ENCODE assay signal across 9 cellular contexts in the genomic region with DNA sequence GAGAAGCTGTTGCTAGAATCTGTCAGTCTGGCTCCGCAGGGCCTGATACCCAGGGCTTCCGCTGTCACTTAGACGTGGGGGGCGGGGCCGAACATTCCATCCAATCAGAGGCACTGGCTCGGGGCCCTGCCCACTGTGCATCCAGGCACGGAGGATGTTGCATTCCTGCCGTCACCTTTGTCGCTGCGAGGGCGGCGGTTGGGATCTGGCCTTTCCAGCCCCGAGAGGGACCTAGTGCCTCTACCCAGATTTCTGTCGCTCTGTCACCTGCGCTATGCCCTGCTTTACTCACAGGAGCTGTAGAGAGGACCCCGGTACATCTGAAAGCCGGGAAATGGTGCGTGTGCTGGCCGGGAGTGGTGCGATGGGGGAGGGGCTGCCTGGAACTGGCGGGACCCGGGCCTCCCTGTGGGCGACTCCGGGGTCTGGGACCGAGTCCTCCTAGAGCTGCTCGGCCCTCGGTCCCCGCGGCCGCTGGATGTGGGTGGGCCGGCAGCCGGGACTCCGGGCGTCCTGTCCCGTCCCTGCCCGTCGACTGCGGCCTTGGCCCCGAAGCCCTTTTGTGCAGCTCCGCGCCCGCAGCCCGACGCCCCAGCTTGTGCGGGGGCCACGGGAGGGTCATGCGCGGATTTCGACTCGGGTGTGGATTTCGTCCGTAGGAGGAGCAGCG. TPM values are rescaled to one million over a fixed set of nuclear protein-coding genes. Genes with fewer than 3 reads are reported as not detected.
DNase-seq lines count a peak whose midpoint lies in the region; ATAC-seq and TF ChIP-seq lines count a peak whose summit lies in the region.
"Had no signal": no experiment of that assay in that cellular context is flagged by ENCODE, and none has a peak within 500 bp of the region (broad histone marks: within the 10 kb centered on the region; RNA-seq: fewer than 3 reads in every experiment).

A gene (plus strand): TSS at position 133 of the 670 bp plus-strand sequence. CDS start 142 bp downstream, at position 275.

- H3K36me3 ChIP-seq in neutrophil (no peaks in the 10 kb centered on the region), stomach (peaks cover 0 to 8% (median 2%) of the 10 kb centered on the region in 4 donors)

- DNase-seq in NCI-H1436 (lab: John Stamatoyannopoulos, UW) (peak; percentile 2), NCI-H1436 treated with DMSO at 0.1 percent for 48 hours (lab: John Stamatoyannopoulos, UW) (no peak), HS-5 (ENCODE audit: low read depth) (peak; percentile 24), RWPE1 (ENCODE audit: low spot score) (peak; percentile 62), activated gamma-delta T cell treated with Interleukin-2 at 50 U/mL for 16 hours (peak; percentile 84), foreskin keratinocyte (peak in 1 of 2 donors; percentile 32), stomach (peak; percentile 91)

- intact Hi-C loops in stomach (cut with DNase I; ENCODE audit: low total_unique reads): no loop called here

- ATAC-seq in foreskin keratinocyte: peak; percentile 27

- no peak for TF ChIP-seq EP300 in stomach (IDR thresholded peaks at IDR 0.05)

- no peak within 1 kb of the TSS for H3K27ac ChIP-seq in RWPE1
- H3K27ac ChIP-seq in foreskin keratinocyte: no peak within 1 kb of the TSS
- H3K27ac ChIP-seq in neutrophil: peak within 1 kb of the TSS; percentile 77
- peak within 1 kb of the TSS; percentile 29 to 81 (median 73) for H3K27ac ChIP-seq in stomach
- H3K27ac ChIP-seq: 22Rv1 had no signal

- WGBS in stomach, 5 donors: 0 to 4% (median 1%) methylated on average over 9 to 53 of the region's 53 CpGs

- no peak for TF ChIP-seq POLR2A in stomach (IDR thresholded peaks at IDR 0.05)

- H3K27me3 ChIP-seq in foreskin keratinocyte: peaks cover 12% of the 10 kb centered on the region
- no peaks in the 10 kb centered on the region for H3K27me3 ChIP-seq in neutrophil
- H3K27me3 ChIP-seq in stomach: no peaks in the 10 kb centered on the region

- TF ChIP-seq CTCF in RWPE1 (conservative IDR thresholded peaks at IDR 0.05; ENCODE audit: low read depth): no peak
- no peak for TF ChIP-seq CTCF in foreskin keratinocyte (conservative IDR thresholded peaks at IDR 0.05)
- TF ChIP-seq CTCF in neutrophil (IDR thresholded peaks at IDR 0.05): no peak
- TF ChIP-seq CTCF in stomach (IDR thresholded peaks at IDR 0.05): no peak

- H3K4me3 ChIP-seq in neutrophil (ENCODE audit: low read depth in 1 of 2, low read length in 1 of 2): peak within 1 kb of the TSS; percentile 63 to 75
- peak within 1 kb of the TSS; percentile 59 to 72 (median 68) for H3K4me3 ChIP-seq in stomach

- H3K4me1 ChIP-seq in foreskin keratinocyte (no peaks in the 10 kb centered on the region), neutrophil (ENCODE audit: control insufficient read depth in 1 of 2, insufficient read depth in 1 of 2, low read depth in 1 of 2, low read length in 1 of 2) (peaks cover 11 to 17% of the 10 kb centered on the region in 2 experiments), stomach (peaks cover 12 to 23% (median 14%) of the 10 kb centered on the region in 4 donors)

- CTCF ChIA-PET in RWPE1 (lab: Yijun Ruan, JAX): interaction anchor here (0.6 kb wide), 1 partner anchor 36 kb away, joined by 4 read pairs; no protein-coding TSS in a partner anchor

- POLR2A ChIA-PET in RWPE1 (lab: Yijun Ruan, JAX; ENCODE audit: low non-redundant PET): no interaction called here

- H3K9me3 ChIP-seq in neutrophil (peaks cover 9% of the 10 kb centered on the region), stomach (no peaks in the 10 kb centered on the region)

RNA-seq across cellular contexts. Expression of the gene that starts here (rescaled TPM):
- total RNA-seq in foreskin keratinocyte: 0.68 and 0.74 TPM in 2 replicates
- 0.22 and 0.25 TPM in 2 replicates for polyA plus RNA-seq in foreskin keratinocyte
- total RNA-seq in stomach: 10 to 100 TPM in 3 of 5 donors, 1 to 10 TPM in 1, under 1 TPM in 1; 0.58 to 17.0 (median 13.4) TPM
- polyA plus RNA-seq in stomach: 1 to 10 TPM; 2.4 to 3.6 (median 3.1) TPM

Comparison
In these comparisons a context has a peak if more than half of its experiments do, and no peak if none do; other contexts are left out.
1. Peak in ATAC-seq in foreskin keratinocyte; RNA of the gene not detected or under 1 TPM.
2. H3K27ac ChIP-seq: peak in neutrophil (single experiment) and stomach (5 of 5); none in RWPE1 (single experiment) and foreskin keratinocyte (single experiment).